In the genomic region with DNA sequence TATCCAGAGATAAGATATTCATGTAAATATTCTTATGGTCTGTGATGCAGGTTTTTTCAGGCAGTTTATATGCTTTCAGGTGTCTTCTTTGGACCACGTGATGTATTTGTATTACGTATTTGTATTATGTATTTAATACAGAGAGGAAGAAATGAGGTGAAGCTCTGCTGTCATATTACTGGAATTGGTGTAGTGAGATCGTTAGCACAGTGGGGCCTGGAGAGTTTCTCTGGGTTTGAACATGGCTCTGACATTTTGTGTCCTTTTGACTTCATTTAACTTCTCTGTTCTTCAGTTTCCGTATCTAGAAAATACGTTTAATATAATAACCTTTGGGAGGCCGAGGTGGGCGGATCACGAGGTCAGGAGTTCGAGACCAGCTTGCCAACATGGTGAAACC, we compare ENCODE assay signal across 1 cellular context.
TF ChIP-seq lines count a peak whose summit lies in the region.

No MANE protein-coding gene starts in this region.

TF ChIP-seq in IMR-90, 13 proteins besides CTCF, POLR2A, EP300 and RAD21:
- no peak for TF ChIP-seq RFX5 (IDR thresholded peaks at IDR 0.05; ENCODE audit: low read depth, low read length)
- TF ChIP-seq MAZ (IDR thresholded peaks at IDR 0.05; ENCODE audit: borderline replicate concordance, low read depth, low read length) = no peak
